ENCODE assay signal across 24 cellular contexts in genomic region chr21:36703626-36704280, GRCh38. TPM values are rescaled to one million over a fixed set of nuclear protein-coding genes. Genes with fewer than 3 reads are reported as not detected.
A peak's percentile ranks its signal among the peaks of the same experiment; 100 is the strongest.
DNase-seq lines count a peak whose midpoint lies in the region; ATAC-seq and TF ChIP-seq lines count a peak whose summit lies in the region.
"Had no signal": no experiment of that assay in that cellular context is flagged by ENCODE, and none has a peak within 500 bp of the region (broad histone marks: within the 10 kb centered on the region; RNA-seq: fewer than 3 reads in every experiment).

No MANE protein-coding gene starts in this region.

- H3K27me3 ChIP-seq in H7 (ENCODE audit: control insufficient read depth, insufficient read depth, low read length) = peaks cover 100% of the 10 kb centered on the region
- H3K27me3 ChIP-seq: testis had no signal

- H3K36me3 Mint-ChIP-seq in activated CD4-positive, alpha-beta T cell treated with anti-CD3 and anti-CD28 coated beads, Interleukin-2, amount 10 ng/mL, durations not matched to agents 7 days and 5 days (ENCODE audit: low read depth) = peaks cover 5% of the 10 kb centered on the region
- H3K36me3 Mint-ChIP-seq: CD8-positive, alpha-beta T cell; stimulated activated effector memory CD8-positive, alpha-beta T cell treated with anti-CD3 and anti-CD28 coated beads, Interleukin-12 subunit alpha, Interleukin-12 subunit beta, amount 100 ng/mL, for 72 hours; T-cell had no signal

- H3K9me3 Mint-ChIP-seq in activated CD4-positive, alpha-beta T cell treated with anti-CD3 and anti-CD28 coated beads, Interleukin-2, amount 10 ng/mL, durations not matched to agents 7 days and 5 days = no peaks in the 10 kb centered on the region
- H3K9me3 Mint-ChIP-seq: CD8-positive, alpha-beta T cell; endodermal cell; stimulated activated effector memory CD8-positive, alpha-beta T cell treated with anti-CD3 and anti-CD28 coated beads, Interleukin-12 subunit alpha, Interleukin-12 subunit beta, amount 100 ng/mL, for 72 hours; T-cell had no signal

- TF ChIP-seq CTCF in WI38 (IDR thresholded peaks at IDR 0.05; ENCODE audit: low read depth, low read length) = no peak

- POLR2A ChIA-PET in activated CD4-positive, alpha-beta T cell treated with anti-CD3 and anti-CD28 coated beads, Interleukin-2, amount 10 ng/mL, durations not matched to agents 7 days and 5 days (lab: Charles Lee) = no interaction called here

- intact Hi-C loops in sciatic nerve (cut with DNase I) = no loop called here

- peaks cover 29% of the 10 kb centered on the region for H3K4me1 Mint-ChIP-seq in activated CD4-positive, alpha-beta T cell treated with anti-CD3 and anti-CD28 coated beads, Interleukin-2, amount 10 ng/mL, durations not matched to agents 7 days and 5 days

- DNase-seq in H7 = peak; percentile 46
- peak; percentile 9 for DNase-seq in hepatic stellate cell (ENCODE audit: low spot score)
- peak; percentile 32 for DNase-seq in sciatic nerve (ENCODE audit: low spot score)
- DNase-seq in activated CD4-positive, alpha-beta T cell treated with anti-CD3 and anti-CD28 coated beads, Interleukin-2, amount 10 ng/mL, durations not matched to agents 7 days and 5 days = no peak
- no peak for DNase-seq in superior temporal gyrus (ENCODE audit: extremely low spot score)
- no peak for DNase-seq in stimulated activated CD8-positive, alpha-beta memory T cell treated with anti-CD3 and anti-CD28 coated beads, Interleukin-4, amount 100 ng/mL, for 48 hours
- DNase-seq: activated CD4-positive, alpha-beta T cell treated with anti-CD3 and anti-CD28 coated beads, Interleukin-2, amount 50 U/mL, for 1 hour; activated CD8-positive, alpha-beta memory T cell treated with anti-CD3 and anti-CD28 coated beads, Interleukin-2, amount 50 U/mL, for 4 hours; activated effector memory CD4-positive, alpha-beta T cell treated with Interleukin-2 at 50 U/mL for 16 hours; endodermal cell; NCI-H1105 treated with DMSO at 0.1 percent for 48 hours; NCI-H2029 treated with DMSO at 0.1 percent for 48 hours; NCI-H226; NCI-H774; SIG-M5; T-cell; testis had no signal

- no peaks in the 10 kb centered on the region for H3K36me3 ChIP-seq in H7 (replicated peaks; ENCODE audit: control insufficient read depth, insufficient read depth, low read length)
- H3K36me3 ChIP-seq: left lung had no signal

- H3K4me3 ChIP-seq in H7 (ENCODE audit: insufficient read depth, low read depth, low read length) (no peak overlapping the region), WI38 (ENCODE audit: low read depth, low read length) (peak overlapping the region; percentile 29)
- H3K4me3 ChIP-seq: coronary artery, left lung, testis had no signal

- ATAC-seq in sciatic nerve (no peak), HG03280 (IDR thresholded peaks at IDR 0.05; ENCODE audit: unreplicated experiment) (no peak)
- ATAC-seq: CD8-positive, alpha-beta T cell; left lung; stimulated activated effector memory CD8-positive, alpha-beta T cell treated with anti-CD3 and anti-CD28 coated beads, Interleukin-12 subunit alpha, Interleukin-12 subunit beta, amount 100 ng/mL, for 72 hours; T-cell had no signal

- CTCF ChIA-PET in activated CD4-positive, alpha-beta T cell treated with anti-CD3 and anti-CD28 coated beads, Interleukin-2, amount 10 ng/mL, durations not matched to agents 7 days and 5 days (lab: Charles Lee) = no interaction called here

- H3K27ac Mint-ChIP-seq in activated CD4-positive, alpha-beta T cell treated with anti-CD3 and anti-CD28 coated beads, Interleukin-2, amount 10 ng/mL, durations not matched to agents 7 days and 5 days = no peak overlapping the region
- H3K27ac Mint-ChIP-seq: CD8-positive, alpha-beta T cell; endodermal cell; progenitor cell of endocrine pancreas; stimulated activated effector memory CD8-positive, alpha-beta T cell treated with anti-CD3 and anti-CD28 coated beads, Interleukin-12 subunit alpha, Interleukin-12 subunit beta, amount 100 ng/mL, for 72 hours; T-cell had no signal

- H3K27me3 Mint-ChIP-seq in activated CD4-positive, alpha-beta T cell treated with anti-CD3 and anti-CD28 coated beads, Interleukin-2, amount 10 ng/mL, durations not matched to agents 7 days and 5 days = peaks cover 78% of the 10 kb centered on the region

- H3K4me3 Mint-ChIP-seq in activated CD4-positive, alpha-beta T cell treated with anti-CD3 and anti-CD28 coated beads, Interleukin-2, amount 10 ng/mL, durations not matched to agents 7 days and 5 days = no peak overlapping the region
- H3K4me3 Mint-ChIP-seq: CD8-positive, alpha-beta T cell; endodermal cell; stimulated activated effector memory CD8-positive, alpha-beta T cell treated with anti-CD3 and anti-CD28 coated beads, Interleukin-12 subunit alpha, Interleukin-12 subunit beta, amount 100 ng/mL, for 72 hours had no signal

RNA-seq across cellular contexts. Expression of gene SIM2, which starts 4.8 kb away (rescaled TPM):
- 0.07 and 0.11 TPM in 2 replicates for total RNA-seq in H7 (2014; rRNA removed; shearing (Covaris generic))
- not detected for total RNA-seq in sciatic nerve
- under 1 TPM; 0.05 to 0.19 TPM for total RNA-seq in activated CD4-positive, alpha-beta T cell treated with anti-CD3 and anti-CD28 coated beads, Interleukin-2, amount 10 ng/mL, durations not matched to agents 7 days and 5 days
- total RNA-seq: CD8-positive, alpha-beta T cell; endodermal cell; left lung had no signal

Comparison
In these comparisons a context has a peak if more than half of its experiments do, and no peak if none do; other contexts are left out.
1. DNase-seq: peak in H7 (single experiment), hepatic stellate cell (single experiment) and sciatic nerve (single experiment); none in activated CD4-positive, alpha-beta T cell treated with anti-CD3 and anti-CD28 coated beads, Interleukin-2, amount 10 ng/mL, durations not matched to agents 7 days and 5 days (single experiment), superior temporal gyrus (single experiment) and stimulated activated CD8-positive, alpha-beta memory T cell treated with anti-CD3 and anti-CD28 coated beads, Interleukin-4, amount 100 ng/mL, for 48 hours (single experiment).